ENCODE assay signal across 14 cellular contexts in the genomic region with DNA sequence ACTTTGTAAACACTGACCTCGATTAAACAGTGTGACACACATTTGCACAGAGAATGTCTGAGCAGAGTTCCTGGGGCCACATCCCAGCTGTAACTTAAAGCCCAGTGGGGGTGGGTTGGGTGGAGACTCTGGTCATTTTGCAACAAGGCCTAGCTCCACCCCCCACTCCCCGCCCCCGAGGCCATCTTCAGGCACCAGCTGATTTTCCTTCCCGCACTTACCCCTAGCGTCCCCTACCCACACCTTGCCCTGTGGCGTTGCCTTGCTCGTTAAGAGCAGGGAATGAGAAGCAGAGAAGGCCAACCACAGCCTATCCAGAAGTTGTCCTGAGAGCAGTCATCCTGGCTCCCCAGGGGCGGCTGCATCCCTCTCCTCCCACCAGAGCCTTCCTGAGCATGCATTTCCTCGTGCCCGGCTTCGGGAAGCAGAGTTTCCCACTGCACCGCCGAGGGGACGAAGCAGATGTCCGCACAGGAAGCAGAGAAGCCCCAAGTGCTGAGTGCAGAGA.
DNase-seq lines count a peak whose midpoint lies in the region; ATAC-seq and TF ChIP-seq lines count a peak whose summit lies in the region.
"Had no signal": no experiment of that assay in that cellular context is flagged by ENCODE, and none has a peak within 500 bp of the region (broad histone marks: within the 10 kb centered on the region; RNA-seq: fewer than 3 reads in every experiment).

No MANE protein-coding gene starts in this region.

- H3K9me3 ChIP-seq in BLaER1, result no peaks in the 10 kb centered on the region
- H3K9me3 ChIP-seq in Panc1 (ENCODE audit: control insufficient read depth, insufficient read depth, low read depth, low read length), result no peaks in the 10 kb centered on the region
- no peaks in the 10 kb centered on the region for H3K9me3 ChIP-seq in mucosa of descending colon
- no peaks in the 10 kb centered on the region for H3K9me3 ChIP-seq in sigmoid colon
- H3K9me3 ChIP-seq: thoracic aorta had no signal

- TF ChIP-seq EP300 in sigmoid colon (IDR thresholded peaks at IDR 0.05), result no peak

- no peaks in the 10 kb centered on the region for H3K36me3 ChIP-seq in BLaER1
- H3K36me3 ChIP-seq in Panc1 (ENCODE audit: control insufficient read depth, insufficient read depth, low read length), result no peaks in the 10 kb centered on the region
- no peaks in the 10 kb centered on the region for H3K36me3 ChIP-seq in mucosa of descending colon (ENCODE audit: low read depth)
- no peaks in the 10 kb centered on the region for H3K36me3 ChIP-seq in sigmoid colon
- H3K36me3 ChIP-seq: thoracic aorta had no signal

- H3K27ac ChIP-seq in BLaER1 (peak overlapping the region; percentile 38), Panc1 (ENCODE audit: low read length) (no peak overlapping the region), sigmoid colon (no peak overlapping the region)
- H3K27ac ChIP-seq: thoracic aorta had no signal

- POLR2A ChIA-PET in Panc1 (lab: Charles Lee), result no interaction called here

- intact Hi-C loops in Panc1 (cut with micrococcal nuclease; ENCODE audit: unreplicated experiment) (no loop called here), mucosa of descending colon (cut with DNase I, micrococcal nuclease) (no loop called here), sigmoid colon (cut with DNase I) (no loop called here)

- in situ Hi-C loops in Panc1 (cut with HindIII; ENCODE audit: low pct_unique_long_range_greater_than_20kb, low sequenced_read_pairs), result no loop called here

- peak overlapping the region; percentile 22; the same call in 1 of the 2 replicates for H3K9ac ChIP-seq in BLaER1

- peaks cover 72% of the 10 kb centered on the region for H4K20me1 ChIP-seq in BLaER1

- no peak for TF ChIP-seq CTCF in Panc1 (IDR thresholded peaks at IDR 0.05)
- TF ChIP-seq CTCF in fibroblast of mammary gland (conservative IDR thresholded peaks at IDR 0.05; ENCODE audit: control insufficient read depth, insufficient read depth, low read depth, low read length), result no peak
- no peak for TF ChIP-seq CTCF in mucosa of descending colon (IDR thresholded peaks at IDR 0.05)
- TF ChIP-seq CTCF in sigmoid colon (IDR thresholded peaks at IDR 0.05), result no peak

- H3K4me2 ChIP-seq in BLaER1, result peak overlapping the region; percentile 59

- 62 to 80% methylated on average over 15 of the region's 15 CpGs for WGBS in sigmoid colon, 2 donors

- TF ChIP-seq POLR2A in sigmoid colon (IDR thresholded peaks at IDR 0.05), result no peak

- no peak for DNase-seq in Panc1 (ENCODE audit: low read depth, low spot score)
- DNase-seq in fibroblast of mammary gland (ENCODE audit: low read depth), result peak; percentile 29
- peak in 2 of 3 donors; percentile 39 to 47 for DNase-seq in mucosa of descending colon
- no peak for DNase-seq in NCI-H510A (lab: John Stamatoyannopoulos, UW)
- no peak for DNase-seq in sigmoid colon
- DNase-seq: activated CD4-positive, alpha-beta T cell treated with anti-CD3 and anti-CD28 coated beads for 4 hours; activated naive CD4-positive, alpha-beta T cell treated with anti-CD3 and anti-CD28 coated beads, Interleukin-2, amount 50 U/mL, for 16 hours; Calu3; erythroblast; NCI-H187 had no signal

- 0 out of 2 replicates have a peak, but pooled peaks have one; percentile 44 for ATAC-seq in Panc1
- ATAC-seq in mucosa of descending colon, result no peak
- no peak for ATAC-seq in HG03460 (IDR thresholded peaks at IDR 0.05; ENCODE audit: unreplicated experiment)
- ATAC-seq in GM21526 (IDR thresholded peaks at IDR 0.05; ENCODE audit: low FRiP score, unreplicated experiment), result no peak

- H3K27me3 ChIP-seq in BLaER1 (no peaks in the 10 kb centered on the region), Panc1 (ENCODE audit: control insufficient read depth, insufficient read depth, low read length) (no peaks in the 10 kb centered on the region), sigmoid colon (no peaks in the 10 kb centered on the region)

- H3K4me3 ChIP-seq in BLaER1 (no peak overlapping the region), Panc1 (ENCODE audit: low read depth in 2 of 2, low read length in 2 of 2) (no peak overlapping the region), fibroblast of mammary gland (ENCODE audit: control insufficient read depth, low read depth, low read length) (no peak overlapping the region), mucosa of descending colon (no peak overlapping the region), sigmoid colon (no peak overlapping the region)
- H3K4me3 ChIP-seq: thoracic aorta had no signal

- CTCF ChIA-PET in Panc1 (lab: Charles Lee), result no interaction called here

- H3K4me1 ChIP-seq in BLaER1, result peaks cover 42% of the 10 kb centered on the region
- no peaks in the 10 kb centered on the region for H3K4me1 ChIP-seq in Panc1 (ENCODE audit: control insufficient read depth, insufficient read depth, low read length)
- H3K4me1 ChIP-seq in mucosa of descending colon (ENCODE audit: low read depth), result peaks cover 18% of the 10 kb centered on the region
- H3K4me1 ChIP-seq in sigmoid colon, result peaks cover 0 to 3% (median 0%) of the 10 kb centered on the region in 4 donors

- no TSS peak for BruUV-seq in Panc1 (replicated peaks; lab: Mats Ljungman, UMichigan)

Comparison
In these comparisons a context has a peak if more than half of its experiments do, and no peak if none do; other contexts are left out.
1. DNase-seq: peak in fibroblast of mammary gland (single experiment) and mucosa of descending colon (2 of 3); none in Panc1 (single experiment), NCI-H510A (single experiment) and sigmoid colon (single experiment).